ENCODE assay signal across 9 cellular contexts in the genomic region with DNA sequence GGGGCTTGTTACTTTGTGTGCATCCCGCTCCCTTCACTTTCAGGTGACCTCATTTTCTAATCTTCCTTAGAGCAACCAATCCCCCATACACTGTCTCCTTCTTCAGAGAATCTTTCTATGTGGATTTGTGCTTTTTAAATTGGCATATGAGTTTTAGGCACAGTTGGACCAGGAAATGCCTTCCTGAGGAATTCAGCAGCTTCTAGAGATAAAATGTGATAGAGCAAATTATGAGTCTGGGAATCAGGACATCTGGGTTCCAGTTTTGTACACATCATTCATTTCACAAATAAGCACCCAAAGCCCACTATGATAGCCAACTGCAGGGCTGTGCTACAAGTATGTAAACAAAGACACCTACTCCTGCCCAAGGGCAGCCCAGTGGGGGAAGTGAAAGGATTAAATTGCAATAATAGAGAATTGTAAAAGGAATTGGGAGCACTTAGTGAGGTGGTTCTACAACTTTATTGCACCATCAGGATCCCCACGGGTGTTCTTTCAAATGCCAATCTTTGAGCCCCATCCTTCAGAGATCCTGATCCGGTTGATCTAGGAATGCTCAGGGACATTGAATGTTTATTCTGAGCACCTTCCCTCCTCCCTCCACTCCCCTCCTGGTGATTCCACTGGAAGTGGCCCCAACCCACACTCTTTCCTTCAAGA. TPM values are rescaled to one million over a fixed set of nuclear protein-coding genes. Genes with fewer than 3 reads are reported as not detected.
DNase-seq lines count a peak whose midpoint lies in the region; ATAC-seq lines count a peak whose summit lies in the region.
"Had no signal": no experiment of that assay in that cellular context is flagged by ENCODE, and none has a peak within 500 bp of the region (broad histone marks: within the 10 kb centered on the region; RNA-seq: fewer than 3 reads in every experiment).

No MANE protein-coding gene starts in this region.

- H3K4me3 ChIP-seq in HUES48 (ENCODE audit: low read depth, low read length) (peak overlapping the region; percentile 39), adipocyte (ENCODE audit: low read length) (no peak overlapping the region), mesendoderm (ENCODE audit: low read length) (no peak overlapping the region)
- H3K4me3 ChIP-seq in CD8-positive, alpha-beta memory T cell (ENCODE audit: low read length) = no peak overlapping the region

- POLR2A ChIA-PET in CD8-positive, alpha-beta memory T cell (lab: Charles Lee) = no interaction called here

- H3K4me1 ChIP-seq in HUES48 (ENCODE audit: control insufficient read depth, insufficient read depth, low read length) (peaks cover 34% of the 10 kb centered on the region), adipocyte (ENCODE audit: control insufficient read depth, insufficient read depth, low read length) (peaks cover 46% of the 10 kb centered on the region), mesendoderm (ENCODE audit: control insufficient read depth, low read depth, low read length) (peaks cover 7% of the 10 kb centered on the region)
- no peaks in the 10 kb centered on the region for H3K4me1 ChIP-seq in CD8-positive, alpha-beta memory T cell (ENCODE audit: insufficient read depth, low read length)

- no peak overlapping the region for H4K5ac ChIP-seq in mesendoderm (ENCODE audit: low read length)

- H3K4me1 Mint-ChIP-seq in activated T-cell treated with anti-CD3 and anti-CD28 coated beads, Interleukin-2, amount 50 U/mL, for 4 hours (ENCODE audit: low read depth) = peaks cover 25% of the 10 kb centered on the region
- peaks cover 17 to 29% (median 27%) of the 10 kb centered on the region in 3 donors for H3K4me1 Mint-ChIP-seq in CD8-positive, alpha-beta memory T cell

- H3K23ac ChIP-seq in mesendoderm (ENCODE audit: low read length) = no peak overlapping the region

- CTCF ChIA-PET in CD8-positive, alpha-beta memory T cell (lab: Charles Lee) = interaction anchor here (0.6 to 3.7 kb wide), 3 partner anchors 13 to 69 kb away, joined by 3 to 10 read pairs (median 3); no protein-coding TSS in a partner anchor

- peak overlapping the region in 4 of 8 donors; percentile 15 to 79 (median 52) for H3K27ac Mint-ChIP-seq in CD8-positive, alpha-beta memory T cell

- no peak overlapping the region for H4K8ac ChIP-seq in mesendoderm (ENCODE audit: low read depth, low read length)

- ATAC-seq in HG03457 (IDR thresholded peaks at IDR 0.05; ENCODE audit: unreplicated experiment) (no peak), GM21576 (IDR thresholded peaks at IDR 0.05; ENCODE audit: unreplicated experiment) (no peak)
- no peak for ATAC-seq in activated T-cell treated with anti-CD3 and anti-CD28 coated beads, Interleukin-2, amount 50 U/mL, for 4 hours

- no peaks in the 10 kb centered on the region for H3K27me3 Mint-ChIP-seq in activated T-cell treated with anti-CD3 and anti-CD28 coated beads, Interleukin-2, amount 50 U/mL, for 4 hours (ENCODE audit: low read depth)
- H3K27me3 Mint-ChIP-seq in CD8-positive, alpha-beta memory T cell = no peaks in the 10 kb centered on the region

- no peak overlapping the region for H3K4me2 ChIP-seq in mesendoderm (ENCODE audit: low read length)

- H3K56ac ChIP-seq in mesendoderm (ENCODE audit: low read length) = peak overlapping the region; percentile 17

- H3K9ac ChIP-seq in HUES48 (ENCODE audit: low read depth, low read length) (peak overlapping the region; percentile 38), adipocyte (ENCODE audit: low read length) (peak overlapping the region; percentile 27), mesendoderm (ENCODE audit: low read length) (no peak overlapping the region)

- peaks cover 4% of the 10 kb centered on the region for H3K79me1 ChIP-seq in mesendoderm (ENCODE audit: low read length)

- H3K36me3 ChIP-seq in HUES48 (ENCODE audit: control insufficient read depth, insufficient read depth, low read length) (peaks cover 30% of the 10 kb centered on the region), adipocyte (ENCODE audit: control insufficient read depth, insufficient read depth, low read length, severe bottlenecking) (peaks cover 5% of the 10 kb centered on the region), mesendoderm (ENCODE audit: control insufficient read depth, insufficient read depth, low read length) (no peaks in the 10 kb centered on the region)
- H3K36me3 ChIP-seq in CD8-positive, alpha-beta memory T cell (ENCODE audit: insufficient read depth, low read length) = no peaks in the 10 kb centered on the region

- H3K9me3 Mint-ChIP-seq in activated T-cell treated with anti-CD3 and anti-CD28 coated beads, Interleukin-2, amount 50 U/mL, for 4 hours = no peaks in the 10 kb centered on the region
- H3K9me3 Mint-ChIP-seq in CD8-positive, alpha-beta memory T cell = no peaks in the 10 kb centered on the region

- H3K79me2 ChIP-seq in mesendoderm (ENCODE audit: control insufficient read depth, insufficient read depth, low read length) = no peaks in the 10 kb centered on the region

- no peak overlapping the region for H2BK120ac ChIP-seq in mesendoderm (ENCODE audit: low read depth, low read length)

- DNase-seq in COLO668 (lab: John Stamatoyannopoulos, UW; ENCODE audit: unreplicated experiment) = peak; percentile 31
- DNase-seq in adipocyte (ENCODE audit: low read depth) = peak; percentile 41
- DNase-seq in mesendoderm = peak; percentile 83
- no peak for DNase-seq in activated T-cell treated with anti-CD3 and anti-CD28 coated beads, Interleukin-2, amount 50 U/mL, for 4 hours
- DNase-seq in CD8-positive, alpha-beta memory T cell = no peak
- DNase-seq: activated T-cell treated with anti-CD3 and anti-CD28 coated beads, Interleukin-2, amount 50 U/mL, for 48 hours had no signal

- H2BK5ac ChIP-seq in mesendoderm (ENCODE audit: low read length) = no peak overlapping the region

- H3K4me3 Mint-ChIP-seq in activated T-cell treated with anti-CD3 and anti-CD28 coated beads, Interleukin-2, amount 50 U/mL, for 4 hours = no peak overlapping the region
- no peak overlapping the region for H3K4me3 Mint-ChIP-seq in CD8-positive, alpha-beta memory T cell

- H3K18ac ChIP-seq in mesendoderm (ENCODE audit: low read length) = peak overlapping the region; percentile 92

- H3K27ac ChIP-seq in HUES48 (ENCODE audit: low read depth, low read length) = peak overlapping the region; percentile 100
- peak overlapping the region; percentile 61 for H3K27ac ChIP-seq in mesendoderm (ENCODE audit: low read depth, low read length)
- no peak overlapping the region for H3K27ac ChIP-seq in CD8-positive, alpha-beta memory T cell (ENCODE audit: low read depth, low read length)

- H3K4ac ChIP-seq in mesendoderm (ENCODE audit: low read depth, low read length) = no peak overlapping the region

- no peaks in the 10 kb centered on the region for H3K27me3 ChIP-seq in HUES48 (ENCODE audit: control insufficient read depth, insufficient read depth, low read length)
- H3K27me3 ChIP-seq in adipocyte (replicated peaks; ENCODE audit: control insufficient read depth, insufficient read depth, low read length) = no peaks in the 10 kb centered on the region
- no peaks in the 10 kb centered on the region for H3K27me3 ChIP-seq in mesendoderm (ENCODE audit: insufficient read depth, low read length, poor library complexity)
- H3K27me3 ChIP-seq in CD8-positive, alpha-beta memory T cell (ENCODE audit: insufficient read depth, low read length, poor library complexity, severe bottlenecking) = no peaks in the 10 kb centered on the region

- no peak overlapping the region for H2AK5ac ChIP-seq in mesendoderm (ENCODE audit: low read length)

- H3K9me3 ChIP-seq in HUES48 (ENCODE audit: control insufficient read depth, insufficient read depth, low read length) (no peaks in the 10 kb centered on the region), adipocyte (ENCODE audit: control insufficient read depth, low read length) (no peaks in the 10 kb centered on the region)
- H3K9me3 ChIP-seq in CD8-positive, alpha-beta memory T cell (ENCODE audit: low read length) = no peaks in the 10 kb centered on the region

- WGBS in mesendoderm (ENCODE audit: extremely low coverage, insufficient coverage, low lambda C conversion rate) = no CpG with 5 or more reads among the region's 3 CpGs

- peaks cover 20% of the 10 kb centered on the region for H3K36me3 Mint-ChIP-seq in activated T-cell treated with anti-CD3 and anti-CD28 coated beads, Interleukin-2, amount 50 U/mL, for 4 hours (ENCODE audit: insufficient read depth)
- peaks cover 1 to 21% (median 9%) of the 10 kb centered on the region in 3 donors for H3K36me3 Mint-ChIP-seq in CD8-positive, alpha-beta memory T cell

- H2BK15ac ChIP-seq in mesendoderm (replicated peaks; ENCODE audit: low read depth) = no peak overlapping the region

RNA-seq across cellular contexts. Expression of a gene that starts 11.3 kb away (rescaled TPM):
- 63.4 TPM for polyA plus RNA-seq in mesendoderm (2013, experiment 1 of 2)
- 66.6 TPM for polyA plus RNA-seq in mesendoderm (2013, experiment 2 of 2)
- total RNA-seq in activated T-cell treated with anti-CD3 and anti-CD28 coated beads, Interleukin-2, amount 50 U/mL, for 4 hours = 100 to 1,000 TPM; 131 to 153 (median 137) TPM
- total RNA-seq in CD8-positive, alpha-beta memory T cell = 100 to 1,000 TPM in 1 of 2 experiments, 10 to 100 TPM in 1; 98.1 to 105 TPM
- 30.7 TPM for polyA plus RNA-seq in CD8-positive, alpha-beta memory T cell

RNA-seq across cellular contexts. Expression of a gene that starts 54.2 kb away (rescaled TPM):
- 1,538 TPM for polyA plus RNA-seq in mesendoderm (2013, experiment 1 of 2)
- polyA plus RNA-seq in mesendoderm (2013, experiment 2 of 2) = 1,586 TPM
- total RNA-seq in activated T-cell treated with anti-CD3 and anti-CD28 coated beads, Interleukin-2, amount 50 U/mL, for 4 hours = 1,000 to 10,000 TPM; 1,023 to 1,175 (median 1,139) TPM
- 1,000 to 10,000 TPM; 1,121 to 1,125 TPM for total RNA-seq in CD8-positive, alpha-beta memory T cell
- 4,836 TPM for polyA plus RNA-seq in CD8-positive, alpha-beta memory T cell

Comparison
In these comparisons a context has a peak if more than half of its experiments do, and no peak if none do; other contexts are left out.
1. DNase-seq: peak in COLO668 (single experiment), adipocyte (single experiment) and mesendoderm (single experiment); none in activated T-cell treated with anti-CD3 and anti-CD28 coated beads, Interleukin-2, amount 50 U/mL, for 4 hours (single experiment) and CD8-positive, alpha-beta memory T cell (0 of 5).